1 cellular context compared by ENCODE assay signal in the genomic region with DNA sequence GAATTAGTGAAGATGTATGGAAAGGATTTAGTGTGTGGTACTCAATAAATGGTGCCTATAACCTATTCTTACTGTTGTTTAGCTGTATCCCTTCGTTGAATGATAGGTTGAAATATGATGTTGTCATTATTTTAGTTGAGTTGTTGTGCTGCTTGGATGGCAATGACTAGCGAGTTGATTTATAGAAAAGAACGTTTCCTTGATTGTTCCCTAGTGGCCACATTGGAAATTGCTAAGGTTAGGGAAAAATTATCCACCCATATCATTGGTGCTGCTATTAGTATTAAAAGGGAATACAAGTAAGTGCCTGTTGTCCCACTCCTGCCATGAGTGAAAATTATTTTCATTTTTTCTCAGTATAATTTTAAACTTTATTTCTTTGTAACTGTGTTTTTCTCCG.
TF ChIP-seq lines count a peak whose summit lies in the region.

No MANE protein-coding gene starts in this region.

TF ChIP-seq in GM12878, 131 proteins besides CTCF, POLR2A, EP300 and RAD21 (continued from another document):
- TF ChIP-seq, protein P1, sequence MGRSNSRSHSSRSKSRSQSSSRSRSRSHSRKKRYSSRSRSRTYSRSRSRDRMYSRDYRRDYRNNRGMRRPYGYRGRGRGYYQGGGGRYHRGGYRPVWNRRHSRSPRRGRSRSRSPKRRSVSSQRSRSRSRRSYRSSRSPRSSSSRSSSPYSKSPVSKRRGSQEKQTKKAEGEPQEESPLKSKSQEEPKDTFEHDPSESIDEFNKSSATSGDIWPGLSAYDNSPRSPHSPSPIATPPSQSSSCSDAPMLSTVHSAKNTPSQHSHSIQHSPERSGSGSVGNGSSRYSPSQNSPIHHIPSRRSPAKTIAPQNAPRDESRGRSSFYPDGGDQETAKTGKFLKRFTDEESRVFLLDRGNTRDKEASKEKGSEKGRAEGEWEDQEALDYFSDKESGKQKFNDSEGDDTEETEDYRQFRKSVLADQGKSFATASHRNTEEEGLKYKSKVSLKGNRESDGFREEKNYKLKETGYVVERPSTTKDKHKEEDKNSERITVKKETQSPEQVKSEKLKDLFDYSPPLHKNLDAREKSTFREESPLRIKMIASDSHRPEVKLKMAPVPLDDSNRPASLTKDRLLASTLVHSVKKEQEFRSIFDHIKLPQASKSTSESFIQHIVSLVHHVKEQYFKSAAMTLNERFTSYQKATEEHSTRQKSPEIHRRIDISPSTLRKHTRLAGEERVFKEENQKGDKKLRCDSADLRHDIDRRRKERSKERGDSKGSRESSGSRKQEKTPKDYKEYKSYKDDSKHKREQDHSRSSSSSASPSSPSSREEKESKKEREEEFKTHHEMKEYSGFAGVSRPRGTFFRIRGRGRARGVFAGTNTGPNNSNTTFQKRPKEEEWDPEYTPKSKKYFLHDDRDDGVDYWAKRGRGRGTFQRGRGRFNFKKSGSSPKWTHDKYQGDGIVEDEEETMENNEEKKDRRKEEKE (IDR thresholded peaks at IDR 0.05) = no peak
- TF ChIP-seq POLR2AphosphoS2 (IDR thresholded peaks at IDR 0.05; ENCODE audit: low read depth, low read length) (no peak), STAT1 (conservative IDR thresholded peaks at IDR 0.05) (no peak), BCL11A (IDR thresholded peaks at IDR 0.05; ENCODE audit: low read depth, low read length) (no peak), SREBF2 (IDR thresholded peaks at IDR 0.05; ENCODE audit: low read length) (no peak), YY1 (IDR thresholded peaks at IDR 0.05; ENCODE audit: low read depth, low read length) (no peak), TBL1XR1 (IDR thresholded peaks at IDR 0.05; ENCODE audit: low read depth, low read length) (no peak)
- TF ChIP-seq, protein P2, sequence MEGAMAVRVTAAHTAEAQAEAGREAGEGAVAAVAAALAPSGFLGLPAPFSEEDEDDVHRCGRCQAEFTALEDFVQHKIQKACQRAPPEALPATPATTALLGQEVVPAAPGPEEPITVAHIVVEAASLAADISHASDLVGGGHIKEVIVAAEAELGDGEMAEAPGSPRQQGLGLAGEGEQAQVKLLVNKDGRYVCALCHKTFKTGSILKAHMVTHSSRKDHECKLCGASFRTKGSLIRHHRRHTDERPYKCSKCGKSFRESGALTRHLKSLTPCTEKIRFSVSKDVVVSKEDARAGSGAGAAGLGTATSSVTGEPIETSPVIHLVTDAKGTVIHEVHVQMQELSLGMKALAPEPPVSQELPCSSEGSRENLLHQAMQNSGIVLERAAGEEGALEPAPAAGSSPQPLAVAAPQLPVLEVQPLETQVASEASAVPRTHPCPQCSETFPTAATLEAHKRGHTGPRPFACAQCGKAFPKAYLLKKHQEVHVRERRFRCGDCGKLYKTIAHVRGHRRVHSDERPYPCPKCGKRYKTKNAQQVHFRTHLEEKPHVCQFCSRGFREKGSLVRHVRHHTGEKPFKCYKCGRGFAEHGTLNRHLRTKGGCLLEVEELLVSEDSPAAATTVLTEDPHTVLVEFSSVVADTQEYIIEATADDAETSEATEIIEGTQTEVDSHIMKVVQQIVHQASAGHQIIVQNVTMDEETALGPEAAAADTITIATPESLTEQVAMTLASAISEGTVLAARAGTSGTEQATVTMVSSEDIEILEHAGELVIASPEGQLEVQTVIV (IDR thresholded peaks at IDR 0.05; ENCODE audit: borderline replicate concordance, partially characterized antibody) = no peak
